8 cellular contexts compared by ENCODE assay signal in genomic region chr22:30312053-30312452, GRCh38. TPM values are rescaled to one million over a fixed set of nuclear protein-coding genes. Genes with fewer than 3 reads are reported as not detected.
DNase-seq lines count a peak whose midpoint lies in the region; ATAC-seq and TF ChIP-seq lines count a peak whose summit lies in the region.
"Had no signal": no experiment of that assay in that cellular context is flagged by ENCODE, and none has a peak within 500 bp of the region (broad histone marks: within the 10 kb centered on the region; RNA-seq: fewer than 3 reads in every experiment).

No MANE protein-coding gene starts in this region.

- H4K20me1 ChIP-seq in fibroblast of lung (ENCODE audit: control insufficient read depth, extremely low read depth, insufficient read depth, low read length), result peaks cover 2% of the 10 kb centered on the region

- H2AFZ ChIP-seq in fibroblast of lung (ENCODE audit: low read length), result no peak overlapping the region

- peak overlapping the region; percentile 88 for H3K27ac Mint-ChIP-seq in T-helper 2 cell treated with Interferon-gamma antibody and Interleukin-4, amounts not matched to agents 5 μg/mL and 100 μg/mL, for 36 hours
- peak overlapping the region; percentile 74 for H3K27ac Mint-ChIP-seq in stimulated activated memory B cell treated with anti-CD40 and anti-IgM and Interleukin-4, amounts not matched to agents 10 μg/mL and 1 μg/mL and 100 μg/mL, for 72 hours

- no peaks in the 10 kb centered on the region for H3K27me3 Mint-ChIP-seq in T-helper 2 cell treated with Interferon-gamma antibody and Interleukin-4, amounts not matched to agents 5 μg/mL and 100 μg/mL, for 36 hours (ENCODE audit: low read depth)
- no peaks in the 10 kb centered on the region for H3K27me3 Mint-ChIP-seq in stimulated activated memory B cell treated with anti-CD40 and anti-IgM and Interleukin-4, amounts not matched to agents 10 μg/mL and 1 μg/mL and 100 μg/mL, for 72 hours

- H3K27me3 ChIP-seq in fibroblast of lung (ENCODE audit: control insufficient read depth, insufficient read depth, low read length), result no peaks in the 10 kb centered on the region

- no peaks in the 10 kb centered on the region for H3K9me3 Mint-ChIP-seq in T-helper 2 cell treated with Interferon-gamma antibody and Interleukin-4, amounts not matched to agents 5 μg/mL and 100 μg/mL, for 36 hours
- no peaks in the 10 kb centered on the region for H3K9me3 Mint-ChIP-seq in stimulated activated memory B cell treated with anti-CD40 and anti-IgM and Interleukin-4, amounts not matched to agents 10 μg/mL and 1 μg/mL and 100 μg/mL, for 72 hours

- DNase-seq in H4 (ENCODE audit: low spot score) (peak; percentile 42), fibroblast of lung (ENCODE audit: low read depth in 2 of 2) (peak; percentile 76 to 91), NCI-H524 treated with DMSO at 0.1 percent for 48 hours (lab: John Stamatoyannopoulos, UW) (no peak), posterior vena cava (ENCODE audit: low spot score) (no peak), RPMI8226 (no peak)
- DNase-seq in T-helper 2 cell treated with Interferon-gamma antibody and Interleukin-4, amounts not matched to agents 5 μg/mL and 100 μg/mL, for 36 hours (ENCODE audit: low spot score), result peak; percentile 46
- DNase-seq: NCI-H1417 had no signal

- H3K4me3 Mint-ChIP-seq in T-helper 2 cell treated with Interferon-gamma antibody and Interleukin-4, amounts not matched to agents 5 μg/mL and 100 μg/mL, for 36 hours, result peak overlapping the region; percentile 54
- no peak overlapping the region for H3K4me3 Mint-ChIP-seq in stimulated activated memory B cell treated with anti-CD40 and anti-IgM and Interleukin-4, amounts not matched to agents 10 μg/mL and 1 μg/mL and 100 μg/mL, for 72 hours

- H3K27ac ChIP-seq in fibroblast of lung (ENCODE audit: insufficient read depth, low read length), result peak overlapping the region; percentile 49

- no peak for ATAC-seq in stimulated activated memory B cell treated with anti-CD40 and anti-IgM and Interleukin-4, amounts not matched to agents 10 μg/mL and 1 μg/mL and 100 μg/mL, for 72 hours

- peaks cover 13% of the 10 kb centered on the region for H3K79me2 ChIP-seq in fibroblast of lung (ENCODE audit: control insufficient read depth, insufficient read depth, low read length)

- intact Hi-C loops in posterior vena cava (cut with DNase I), result no loop called here

- no peak overlapping the region for H3K4me3 ChIP-seq in fibroblast of lung (replicated peaks in 1 of 4; ENCODE audit: control extremely low read depth in 1 of 4, insufficient read depth in 1 of 4, low read depth in 3 of 4, low read length in 4 of 4)

- H3K4me2 ChIP-seq in fibroblast of lung (ENCODE audit: extremely low read depth, insufficient read depth, low read length), result no peak overlapping the region

- no peak overlapping the region for H3K9ac ChIP-seq in fibroblast of lung (ENCODE audit: insufficient read depth, low read length)

- no peak for TF ChIP-seq CTCF in fibroblast of lung (conservative IDR thresholded peaks at IDR 0.05 in 1 of 2, IDR thresholded peaks at IDR 0.05 in 1 of 2; ENCODE audit: low read depth in 1 of 2, low read length in 2 of 2)

- H3K4me1 Mint-ChIP-seq in T-helper 2 cell treated with Interferon-gamma antibody and Interleukin-4, amounts not matched to agents 5 μg/mL and 100 μg/mL, for 36 hours (ENCODE audit: low read depth), result peaks cover 83% of the 10 kb centered on the region
- H3K4me1 Mint-ChIP-seq in stimulated activated memory B cell treated with anti-CD40 and anti-IgM and Interleukin-4, amounts not matched to agents 10 μg/mL and 1 μg/mL and 100 μg/mL, for 72 hours, result peaks cover 93% of the 10 kb centered on the region

- peaks cover 32% of the 10 kb centered on the region for H3K4me1 ChIP-seq in fibroblast of lung (ENCODE audit: control insufficient read depth, extremely low read depth, insufficient read depth, low read length)

- no peaks in the 10 kb centered on the region for H3K9me3 ChIP-seq in fibroblast of lung (ENCODE audit: control insufficient read depth, insufficient read depth, low read depth, low read length)

- no peaks in the 10 kb centered on the region for H3K36me3 ChIP-seq in fibroblast of lung (ENCODE audit: control insufficient read depth, insufficient read depth, low read length)

- peaks cover 49% of the 10 kb centered on the region for H3K36me3 Mint-ChIP-seq in T-helper 2 cell treated with Interferon-gamma antibody and Interleukin-4, amounts not matched to agents 5 μg/mL and 100 μg/mL, for 36 hours (ENCODE audit: low read depth)
- peaks cover 22% of the 10 kb centered on the region for H3K36me3 Mint-ChIP-seq in stimulated activated memory B cell treated with anti-CD40 and anti-IgM and Interleukin-4, amounts not matched to agents 10 μg/mL and 1 μg/mL and 100 μg/mL, for 72 hours

RNA-seq across cellular contexts. Expression of gene TBC1D10A, which starts 14.7 kb away (rescaled TPM):
- 7.5 and 8.4 TPM in 2 replicates for total RNA-seq in H4 (2014; rRNA removed; shearing (Covaris generic))
- total RNA-seq in fibroblast of lung, result 8.5 and 11.7 TPM in 2 replicates
- 9.2 and 10.8 TPM in 2 replicates for polyA plus RNA-seq in fibroblast of lung
- 13.8 and 15.5 TPM in 2 replicates for polyA plus RNA-seq in fibroblast of lung (2012)
- 25.0 and 31.5 TPM in 2 replicates for polyA minus RNA-seq in fibroblast of lung (ENCODE audit: low replicate concordance)
- 10 to 100 TPM; 20.5 to 20.7 TPM for total RNA-seq in posterior vena cava

RNA-seq across cellular contexts. Expression of gene CASTOR1, which starts 22.7 kb away (rescaled TPM):
- 2.9 and 6.6 TPM in 2 replicates for total RNA-seq in H4 (2014; rRNA removed; shearing (Covaris generic))
- total RNA-seq in fibroblast of lung, result 5.0 and 5.6 TPM in 2 replicates
- polyA plus RNA-seq in fibroblast of lung, result 2.7 and 3.4 TPM in 2 replicates
- polyA plus RNA-seq in fibroblast of lung (2012), result 4.5 and 4.7 TPM in 2 replicates
- polyA minus RNA-seq in fibroblast of lung (ENCODE audit: low replicate concordance), result 4.6 and 5.5 TPM in 2 replicates
- 10 to 100 TPM in 1 of 2 donors, 1 to 10 TPM in 1; 9.8 to 14.3 TPM for total RNA-seq in posterior vena cava

RNA-seq across cellular contexts. Expression of gene SF3A1, which starts 44.6 kb away (rescaled TPM):
- 14.5 and 45.6 TPM in 2 replicates for total RNA-seq in H4 (2014; rRNA removed; shearing (Covaris generic))
- total RNA-seq in fibroblast of lung (10.8 and 17.0 TPM in 2 replicates), posterior vena cava (100 to 1,000 TPM; 106 to 108 TPM)
- 22.9 and 45.9 TPM in 2 replicates for polyA plus RNA-seq in fibroblast of lung
- polyA plus RNA-seq in fibroblast of lung (2012), result 54.0 and 92.7 TPM in 2 replicates
- polyA minus RNA-seq in fibroblast of lung (ENCODE audit: low replicate concordance), result 363 and 681 TPM in 2 replicates

RNA-seq across cellular contexts. Expression of gene CCDC157, which starts 44.8 kb away (rescaled TPM):
- total RNA-seq in H4 (2014; rRNA removed; shearing (Covaris generic)), result 0.70 and 1.4 TPM in 2 replicates
- total RNA-seq in fibroblast of lung (1.0 and 1.5 TPM in 2 replicates), posterior vena cava (under 1 TPM; 0.76 to 0.88 TPM)
- 0.77 and 1.1 TPM in 2 replicates for polyA plus RNA-seq in fibroblast of lung
- polyA plus RNA-seq in fibroblast of lung (2012), result 0.91 and 1.6 TPM in 2 replicates
- 0.15 and 0.43 TPM in 2 replicates for polyA minus RNA-seq in fibroblast of lung (ENCODE audit: low replicate concordance)

RNA-seq across cellular contexts. Expression of gene OSM, which starts 45.4 kb away (rescaled TPM):
- not detected in 2 replicates for total RNA-seq in H4 (2014; rRNA removed; shearing (Covaris generic))
- not detected in 2 replicates for total RNA-seq in fibroblast of lung
- polyA plus RNA-seq in fibroblast of lung, result not detected in 2 replicates
- not detected in 2 replicates for polyA plus RNA-seq in fibroblast of lung (2012)
- polyA minus RNA-seq in fibroblast of lung (ENCODE audit: low replicate concordance), result not detected in 2 replicates
- 1 to 10 TPM; 1.0 to 2.0 TPM for total RNA-seq in posterior vena cava

Comparison
In these comparisons a context has a peak if more than half of its experiments do, and no peak if none do; other contexts are left out.
1. DNase-seq: peak in H4 (single experiment), T-helper 2 cell treated with Interferon-gamma antibody and Interleukin-4, amounts not matched to agents 5 μg/mL and 100 μg/mL, for 36 hours (single experiment) and fibroblast of lung (2 of 2); none in NCI-H524 treated with DMSO at 0.1 percent for 48 hours (single experiment), posterior vena cava (single experiment) and RPMI8226 (single experiment).